In genomic region chr13:42991892-42992584, GRCh38 we compare ENCODE assay signal across 8 cellular contexts. TPM values are rescaled to one million over a fixed set of nuclear protein-coding genes. Genes with fewer than 3 reads are reported as not detected.
DNase-seq lines count a peak whose midpoint lies in the region; ATAC-seq and TF ChIP-seq lines count a peak whose summit lies in the region.

Gene EPSTI1, minus strand, starts transcription at chr13:42992241. Its CDS starts 76 bp downstream, at chr13:42992165.

- no peaks in the 10 kb centered on the region for H4K20me1 ChIP-seq in fibroblast of lung (ENCODE audit: control insufficient read depth, extremely low read depth, insufficient read depth, low read length)

- H3K27ac ChIP-seq in fibroblast of lung (ENCODE audit: insufficient read depth, low read length) = peak within 1 kb of the TSS; percentile 80

- H3K27ac Mint-ChIP-seq in activated T-cell treated with anti-CD3 and anti-CD28 coated beads, Interleukin-2, amount 50 U/mL, for 72 hours = peak within 1 kb of the TSS; percentile 100
- H3K27ac Mint-ChIP-seq in natural killer cell treated with Interleukin-12 subunit alpha and Interleukin-12 subunit beta and Interleukin-15 and Interleukin-18, amount 100 ng/mL, for 72 hours = peak within 1 kb of the TSS; percentile 99 to 100
- peak within 1 kb of the TSS; percentile 98 for H3K27ac Mint-ChIP-seq in stimulated activated naive CD8-positive, alpha-beta T cell treated with anti-CD3 and anti-CD28 coated beads, Interleukin-15, Interleukin-2, amounts not matched to agents 100 ng/mL and 50 ng/mL, for 24 hours

- TF ChIP-seq POLR2A in GM15510 (IDR thresholded peaks at IDR 0.05; ENCODE audit: borderline replicate concordance, extremely low read depth, insufficient read length) = peak; percentile 56

- no peaks in the 10 kb centered on the region for H3K36me3 ChIP-seq in fibroblast of lung (ENCODE audit: control insufficient read depth, insufficient read depth, low read length)

- H3K27me3 ChIP-seq in fibroblast of lung (ENCODE audit: control insufficient read depth, insufficient read depth, low read length) = no peaks in the 10 kb centered on the region

- peaks cover 69% of the 10 kb centered on the region for H3K4me1 Mint-ChIP-seq in activated T-cell treated with anti-CD3 and anti-CD28 coated beads, Interleukin-2, amount 50 U/mL, for 72 hours (ENCODE audit: low read depth)
- peaks cover 60 to 62% of the 10 kb centered on the region in 2 donors for H3K4me1 Mint-ChIP-seq in natural killer cell treated with Interleukin-12 subunit alpha and Interleukin-12 subunit beta and Interleukin-15 and Interleukin-18, amount 100 ng/mL, for 72 hours (ENCODE audit: low read depth in 2 of 2)
- peaks cover 70% of the 10 kb centered on the region for H3K4me1 Mint-ChIP-seq in stimulated activated naive CD8-positive, alpha-beta T cell treated with anti-CD3 and anti-CD28 coated beads, Interleukin-15, Interleukin-2, amounts not matched to agents 100 ng/mL and 50 ng/mL, for 24 hours (ENCODE audit: low read depth)

- TF ChIP-seq CTCF in fibroblast of lung (conservative IDR thresholded peaks at IDR 0.05 in 1 of 2, IDR thresholded peaks at IDR 0.05 in 1 of 2; ENCODE audit: low read depth in 1 of 2, low read length in 2 of 2) = no peak

- peak within 1 kb of the TSS; percentile 58 to 74 (median 67) for H3K4me3 ChIP-seq in fibroblast of lung (replicated peaks in 1 of 4; ENCODE audit: control extremely low read depth in 1 of 4, insufficient read depth in 1 of 4, low read depth in 3 of 4, low read length in 4 of 4)

- no peaks in the 10 kb centered on the region for H3K9me3 ChIP-seq in fibroblast of lung (ENCODE audit: control insufficient read depth, insufficient read depth, low read depth, low read length)

- H3K4me2 ChIP-seq in fibroblast of lung (ENCODE audit: extremely low read depth, insufficient read depth, low read length) = peak within 1 kb of the TSS; percentile 89

- peaks cover 7% of the 10 kb centered on the region for H3K4me1 ChIP-seq in fibroblast of lung (ENCODE audit: control insufficient read depth, extremely low read depth, insufficient read depth, low read length)

- H3K4me3 Mint-ChIP-seq in activated T-cell treated with anti-CD3 and anti-CD28 coated beads, Interleukin-2, amount 50 U/mL, for 72 hours = peak within 1 kb of the TSS; percentile 95 to 98
- peak within 1 kb of the TSS; percentile 83 for H3K4me3 Mint-ChIP-seq in natural killer cell treated with Interleukin-12 subunit alpha and Interleukin-12 subunit beta and Interleukin-15 and Interleukin-18, amount 100 ng/mL, for 72 hours
- peak within 1 kb of the TSS; percentile 88 for H3K4me3 Mint-ChIP-seq in stimulated activated naive CD8-positive, alpha-beta T cell treated with anti-CD3 and anti-CD28 coated beads, Interleukin-15, Interleukin-2, amounts not matched to agents 100 ng/mL and 50 ng/mL, for 24 hours

- no peaks in the 10 kb centered on the region for H3K79me2 ChIP-seq in fibroblast of lung (ENCODE audit: control insufficient read depth, insufficient read depth, low read length)

- peak; percentile 76 for ATAC-seq in HG02610 (IDR thresholded peaks at IDR 0.05; ENCODE audit: unreplicated experiment)
- ATAC-seq in activated T-cell treated with anti-CD3 and anti-CD28 coated beads, Interleukin-2, amount 50 U/mL, for 72 hours (replicated peaks in 1 of 2) = peak; percentile 82
- peak; percentile 91 to 92 for ATAC-seq in natural killer cell treated with Interleukin-12 subunit alpha and Interleukin-12 subunit beta and Interleukin-15 and Interleukin-18, amount 100 ng/mL, for 72 hours

- H2AFZ ChIP-seq in fibroblast of lung (ENCODE audit: low read length) = peak within 1 kb of the TSS; percentile 58

- H3K27me3 Mint-ChIP-seq in activated T-cell treated with anti-CD3 and anti-CD28 coated beads, Interleukin-2, amount 50 U/mL, for 72 hours (ENCODE audit: low read depth) = no peaks in the 10 kb centered on the region
- H3K27me3 Mint-ChIP-seq in natural killer cell treated with Interleukin-12 subunit alpha and Interleukin-12 subunit beta and Interleukin-15 and Interleukin-18, amount 100 ng/mL, for 72 hours = no peaks in the 10 kb centered on the region
- H3K27me3 Mint-ChIP-seq in stimulated activated naive CD8-positive, alpha-beta T cell treated with anti-CD3 and anti-CD28 coated beads, Interleukin-15, Interleukin-2, amounts not matched to agents 100 ng/mL and 50 ng/mL, for 24 hours = no peaks in the 10 kb centered on the region

- H3K9ac ChIP-seq in fibroblast of lung (ENCODE audit: insufficient read depth, low read length) = peak within 1 kb of the TSS; percentile 85

- H3K36me3 Mint-ChIP-seq in activated T-cell treated with anti-CD3 and anti-CD28 coated beads, Interleukin-2, amount 50 U/mL, for 72 hours (ENCODE audit: insufficient read depth in 2 of 2) = peaks cover 0 to 1% of the 10 kb centered on the region in 2 donors
- no peaks in the 10 kb centered on the region for H3K36me3 Mint-ChIP-seq in natural killer cell treated with Interleukin-12 subunit alpha and Interleukin-12 subunit beta and Interleukin-15 and Interleukin-18, amount 100 ng/mL, for 72 hours
- no peaks in the 10 kb centered on the region for H3K36me3 Mint-ChIP-seq in stimulated activated naive CD8-positive, alpha-beta T cell treated with anti-CD3 and anti-CD28 coated beads, Interleukin-15, Interleukin-2, amounts not matched to agents 100 ng/mL and 50 ng/mL, for 24 hours (ENCODE audit: low read depth)

- DNase-seq in NOMO-1 treated with dmso at 0.1 percent for 144 hours (lab: John Stamatoyannopoulos, UW; ENCODE audit: unreplicated experiment) (peak; percentile 39), fibroblast of lung (ENCODE audit: low read depth in 2 of 2) (peak; percentile 68 to 76), NCI-H345 (lab: John Stamatoyannopoulos, UW) (no peak)
- peak; percentile 81 to 84 for DNase-seq in activated T-cell treated with anti-CD3 and anti-CD28 coated beads, Interleukin-2, amount 50 U/mL, for 72 hours
- DNase-seq in natural killer cell treated with Interleukin-12 subunit alpha and Interleukin-12 subunit beta and Interleukin-15 and Interleukin-18, amount 100 ng/mL, for 72 hours (ENCODE audit: low spot score) = peak; percentile 90

- no peaks in the 10 kb centered on the region for H3K9me3 Mint-ChIP-seq in activated T-cell treated with anti-CD3 and anti-CD28 coated beads, Interleukin-2, amount 50 U/mL, for 72 hours
- H3K9me3 Mint-ChIP-seq in natural killer cell treated with Interleukin-12 subunit alpha and Interleukin-12 subunit beta and Interleukin-15 and Interleukin-18, amount 100 ng/mL, for 72 hours = no peaks in the 10 kb centered on the region
- no peaks in the 10 kb centered on the region for H3K9me3 Mint-ChIP-seq in stimulated activated naive CD8-positive, alpha-beta T cell treated with anti-CD3 and anti-CD28 coated beads, Interleukin-15, Interleukin-2, amounts not matched to agents 100 ng/mL and 50 ng/mL, for 24 hours

RNA-seq across cellular contexts. Expression of gene EPSTI1, which starts in this region (rescaled TPM):
- total RNA-seq in activated T-cell treated with anti-CD3 and anti-CD28 coated beads, Interleukin-2, amount 50 U/mL, for 72 hours = 10 to 100 TPM; 18.6 to 48.8 TPM
- 5.6 and 8.2 TPM in 2 replicates for total RNA-seq in fibroblast of lung
- 4.8 and 10.9 TPM in 2 replicates for polyA plus RNA-seq in fibroblast of lung
- polyA plus RNA-seq in fibroblast of lung (2012) = 3.8 and 8.6 TPM in 2 replicates
- polyA minus RNA-seq in fibroblast of lung (ENCODE audit: low replicate concordance) = 0.31 and 0.33 TPM in 2 replicates
- total RNA-seq in natural killer cell treated with Interleukin-12 subunit alpha and Interleukin-12 subunit beta and Interleukin-15 and Interleukin-18, amount 100 ng/mL, for 72 hours = 10 to 100 TPM; 29.6 to 37.9 TPM
